1 cellular context compared by ENCODE assay signal in the genomic region with DNA sequence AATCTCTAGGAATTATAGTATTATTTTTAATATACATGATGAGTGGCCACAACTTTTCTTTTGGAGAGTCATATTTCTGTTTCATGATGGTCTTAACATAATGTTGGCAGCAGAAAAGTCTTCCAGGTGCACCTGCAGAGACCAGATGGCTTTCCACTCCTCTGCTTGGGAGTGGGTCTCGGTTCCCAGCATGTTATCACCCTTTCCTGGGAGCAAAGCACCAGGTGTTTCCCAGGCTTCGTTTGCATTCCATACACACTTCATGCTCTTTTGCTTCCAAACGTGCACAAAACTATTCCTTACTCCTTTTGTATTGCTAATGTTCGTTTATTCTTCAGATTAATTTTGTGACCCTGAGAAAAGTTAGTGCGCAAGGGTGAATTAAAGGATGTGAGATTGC.
TF ChIP-seq lines count a peak whose summit lies in the region.

No MANE protein-coding gene starts in this region.

TF ChIP-seq in WTC11, 78 proteins besides CTCF, POLR2A, EP300 and RAD21 (continued from another document):
- TF ChIP-seq, protein P1, sequence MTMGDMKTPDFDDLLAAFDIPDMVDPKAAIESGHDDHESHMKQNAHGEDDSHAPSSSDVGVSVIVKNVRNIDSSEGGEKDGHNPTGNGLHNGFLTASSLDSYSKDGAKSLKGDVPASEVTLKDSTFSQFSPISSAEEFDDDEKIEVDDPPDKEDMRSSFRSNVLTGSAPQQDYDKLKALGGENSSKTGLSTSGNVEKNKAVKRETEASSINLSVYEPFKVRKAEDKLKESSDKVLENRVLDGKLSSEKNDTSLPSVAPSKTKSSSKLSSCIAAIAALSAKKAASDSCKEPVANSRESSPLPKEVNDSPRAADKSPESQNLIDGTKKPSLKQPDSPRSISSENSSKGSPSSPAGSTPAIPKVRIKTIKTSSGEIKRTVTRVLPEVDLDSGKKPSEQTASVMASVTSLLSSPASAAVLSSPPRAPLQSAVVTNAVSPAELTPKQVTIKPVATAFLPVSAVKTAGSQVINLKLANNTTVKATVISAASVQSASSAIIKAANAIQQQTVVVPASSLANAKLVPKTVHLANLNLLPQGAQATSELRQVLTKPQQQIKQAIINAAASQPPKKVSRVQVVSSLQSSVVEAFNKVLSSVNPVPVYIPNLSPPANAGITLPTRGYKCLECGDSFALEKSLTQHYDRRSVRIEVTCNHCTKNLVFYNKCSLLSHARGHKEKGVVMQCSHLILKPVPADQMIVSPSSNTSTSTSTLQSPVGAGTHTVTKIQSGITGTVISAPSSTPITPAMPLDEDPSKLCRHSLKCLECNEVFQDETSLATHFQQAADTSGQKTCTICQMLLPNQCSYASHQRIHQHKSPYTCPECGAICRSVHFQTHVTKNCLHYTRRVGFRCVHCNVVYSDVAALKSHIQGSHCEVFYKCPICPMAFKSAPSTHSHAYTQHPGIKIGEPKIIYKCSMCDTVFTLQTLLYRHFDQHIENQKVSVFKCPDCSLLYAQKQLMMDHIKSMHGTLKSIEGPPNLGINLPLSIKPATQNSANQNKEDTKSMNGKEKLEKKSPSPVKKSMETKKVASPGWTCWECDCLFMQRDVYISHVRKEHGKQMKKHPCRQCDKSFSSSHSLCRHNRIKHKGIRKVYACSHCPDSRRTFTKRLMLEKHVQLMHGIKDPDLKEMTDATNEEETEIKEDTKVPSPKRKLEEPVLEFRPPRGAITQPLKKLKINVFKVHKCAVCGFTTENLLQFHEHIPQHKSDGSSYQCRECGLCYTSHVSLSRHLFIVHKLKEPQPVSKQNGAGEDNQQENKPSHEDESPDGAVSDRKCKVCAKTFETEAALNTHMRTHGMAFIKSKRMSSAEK (CRISPR knock-in tag; IDR thresholded peaks at IDR 0.05; ENCODE audit: borderline replicate concordance): no peak
TF ChIP-seq in WTC11: peak in this region for 1.
